ENCODE assay signal across 8 cellular contexts in genomic region chr5:138491669-138492551, GRCh38. TPM values are rescaled to one million over a fixed set of nuclear protein-coding genes. Genes with fewer than 3 reads are reported as not detected.
A peak's percentile ranks its signal among the peaks of the same experiment; 100 is the strongest.
DNase-seq lines count a peak whose midpoint lies in the region; ATAC-seq and TF ChIP-seq lines count a peak whose summit lies in the region.

No MANE protein-coding gene starts in this region.

- H2AFZ ChIP-seq in neural progenitor cell (replicated peaks) = peak overlapping the region; percentile 22

- CTCF ChIA-PET in RWPE1 (lab: Yijun Ruan, JAX) = interaction anchor here (1.6 to 1.8 kb wide), 2 partner anchors 12 to 27 kb away, joined by 5 to 16 read pairs; partner anchors contain the start of gene EGR1

- peak; percentile 99 for ATAC-seq in GM21529 (IDR thresholded peaks at IDR 0.05; ENCODE audit: unreplicated experiment)

- H3K4me3 ChIP-seq in foreskin fibroblast (ENCODE audit: low read depth in 1 of 2, low read length in 2 of 2) (peak overlapping the region; percentile 60 to 64), neural progenitor cell (peak overlapping the region; percentile 55), stomach (peak overlapping the region; percentile 53 to 67 (median 57))

- no peak for TF ChIP-seq CTCF in RWPE1 (conservative IDR thresholded peaks at IDR 0.05; ENCODE audit: low read depth)
- no peak for TF ChIP-seq CTCF in foreskin fibroblast (IDR thresholded peaks at IDR 0.05; ENCODE audit: low read depth, low read length)
- TF ChIP-seq CTCF in neural progenitor cell (IDR thresholded peaks at IDR 0.05) = no peak
- no peak for TF ChIP-seq CTCF in stomach (IDR thresholded peaks at IDR 0.05)

- H3K4me1 ChIP-seq in neural progenitor cell (peaks cover 31% of the 10 kb centered on the region), stomach (peaks cover 25 to 44% (median 38%) of the 10 kb centered on the region in 4 donors)

- H3K4me1 Mint-ChIP-seq in neural progenitor cell = peaks cover 46% of the 10 kb centered on the region

- peak overlapping the region; percentile 97 for H3K27ac Mint-ChIP-seq in neural progenitor cell

- peak overlapping the region; percentile 85 for H3K4me2 ChIP-seq in neural progenitor cell

- no peak for TF ChIP-seq POLR2A in stomach (IDR thresholded peaks at IDR 0.05)

- 0 to 8% (median 3%) methylated on average over 5 to 93 of the region's 93 CpGs for WGBS in stomach, 5 donors

- intact Hi-C loops in stomach (cut with DNase I; ENCODE audit: low total_unique reads) = no loop called here

- no peaks in the 10 kb centered on the region for H3K9me3 ChIP-seq in neural progenitor cell (ENCODE audit: low read depth)
- no peaks in the 10 kb centered on the region for H3K9me3 ChIP-seq in stomach

- H3K27ac ChIP-seq in RWPE1 = peak overlapping the region; percentile 82
- no peak overlapping the region for H3K27ac ChIP-seq in neural progenitor cell
- H3K27ac ChIP-seq in stomach = peak overlapping the region in 4 of 5 donors; percentile 9 to 82 (median 74)

- H3F3A ChIP-seq in neural progenitor cell (ENCODE audit: low read depth) = peaks cover 40% of the 10 kb centered on the region

- H3K9me3 Mint-ChIP-seq in neural progenitor cell = no peaks in the 10 kb centered on the region

- POLR2A ChIA-PET in RWPE1 (lab: Yijun Ruan, JAX; ENCODE audit: low non-redundant PET) = interaction anchor here (1.2 kb wide), 1 partner anchor 11 kb away, joined by 4 read pairs; no protein-coding TSS in a partner anchor

- no peaks in the 10 kb centered on the region for H3K36me3 ChIP-seq in neural progenitor cell
- no peaks in the 10 kb centered on the region for H3K36me3 ChIP-seq in stomach

- H3K4me3 Mint-ChIP-seq in neural progenitor cell = peak overlapping the region; percentile 89

- H3K36me3 Mint-ChIP-seq in neural progenitor cell = no peaks in the 10 kb centered on the region

- peaks cover 15% of the 10 kb centered on the region for H3K27me3 Mint-ChIP-seq in neural progenitor cell (ENCODE audit: insufficient read depth, low read depth)

- peak overlapping the region; percentile 42 for H3K9ac ChIP-seq in neural progenitor cell

- peaks cover 31% of the 10 kb centered on the region for H3K27me3 ChIP-seq in neural progenitor cell
- peaks cover 0 to 25% (median 7%) of the 10 kb centered on the region in 3 donors for H3K27me3 ChIP-seq in stomach

- no peak for TF ChIP-seq EP300 in stomach (IDR thresholded peaks at IDR 0.05)

- H4K20me1 ChIP-seq in neural progenitor cell (ENCODE audit: low read depth) = no peaks in the 10 kb centered on the region

- no peaks in the 10 kb centered on the region for H3K79me2 ChIP-seq in neural progenitor cell (ENCODE audit: low read depth)

- DNase-seq in DMS 273 (lab: John Stamatoyannopoulos, UW; ENCODE audit: unreplicated experiment) (peak; percentile 97), HuH-7.5 (ENCODE audit: low spot score) (peak; percentile 51), RWPE1 (ENCODE audit: low spot score) (peak; percentile 94), activated gamma-delta T cell (lab: John Stamatoyannopoulos, UW) (peak; percentile 80), foreskin fibroblast (peak; percentile 95 to 98), neural progenitor cell (ENCODE audit: low spot score) (peak; percentile 88), stomach (peak; percentile 93)

RNA-seq across cellular contexts. Expression of gene EGR1, which starts 26.6 kb away (rescaled TPM):
- total RNA-seq in neural progenitor cell (ENCODE audit: low replicate concordance) (25.1 and 31.3 TPM in 2 replicates), stomach (10 to 100 TPM in 4 of 5 donors, 1 to 10 TPM in 1; 7.7 to 83.9 (median 48.1) TPM)
- 10 to 100 TPM; 17.0 to 45.4 (median 30.2) TPM for polyA plus RNA-seq in stomach

RNA-seq across cellular contexts. Expression of gene ETF1, which starts 51.1 kb away (rescaled TPM):
- total RNA-seq in neural progenitor cell (ENCODE audit: low replicate concordance) (85.5 and 116 TPM in 2 replicates), stomach (100 to 1,000 TPM in 1 of 5 donors, 10 to 100 TPM in 3, 1 to 10 TPM in 1; 9.0 to 119 (median 53.3) TPM)
- 10 to 100 TPM; 35.7 to 66.3 (median 48.7) TPM for polyA plus RNA-seq in stomach

RNA-seq across cellular contexts. Expression of gene REEP2, which starts 53.1 kb away (rescaled TPM):
- total RNA-seq in neural progenitor cell (ENCODE audit: low replicate concordance) = 17.4 and 56.3 TPM in 2 replicates
- total RNA-seq in stomach = 10 to 100 TPM in 1 of 5 donors, 1 to 10 TPM in 2, not detected in 2; 4.5 to 73.3 (median 7.7) TPM
- polyA plus RNA-seq in stomach = 1 to 10 TPM; 2.1 to 5.8 (median 3.1) TPM
